In genomic region chr4:142743071-142743825, GRCh38 we compare ENCODE assay signal across 16 cellular contexts.
DNase-seq lines count a peak whose midpoint lies in the region; ATAC-seq, FAIRE-seq and TF ChIP-seq lines count a peak whose summit lies in the region.
"Had no signal": no experiment of that assay in that cellular context is flagged by ENCODE, and none has a peak within 500 bp of the region (broad histone marks: within the 10 kb centered on the region; RNA-seq: fewer than 3 reads in every experiment).

No MANE protein-coding gene starts in this region.

- H3K27ac ChIP-seq in astrocyte (ENCODE audit: low read depth, low read length) (no peak overlapping the region), smooth muscle cell (ENCODE audit: low read depth) (peak overlapping the region; percentile 28)
- H3K27ac ChIP-seq: sigmoid colon, SJSA1 had no signal

- H3K36me3 ChIP-seq in astrocyte (ENCODE audit: insufficient read depth, low read length) (no peaks in the 10 kb centered on the region), smooth muscle cell (ENCODE audit: low read depth) (no peaks in the 10 kb centered on the region)
- H3K36me3 ChIP-seq: sigmoid colon, SJSA1 had no signal

- H3F3A ChIP-seq in smooth muscle cell (ENCODE audit: low read depth), result peaks cover 8% of the 10 kb centered on the region

- H3K9me3 ChIP-seq in astrocyte (ENCODE audit: insufficient read depth, low read depth, low read length) (no peaks in the 10 kb centered on the region), smooth muscle cell (replicated peaks; ENCODE audit: low read depth) (no peaks in the 10 kb centered on the region)
- H3K9me3 ChIP-seq: sigmoid colon, SJSA1 had no signal

- H3K27ac Mint-ChIP-seq in astrocyte (ENCODE audit: unreplicated experiment), result no peak overlapping the region
- H3K27ac Mint-ChIP-seq: activated CD4-positive, alpha-beta memory T cell treated with anti-CD3 and anti-CD28 coated beads for 36 hours; naive thymus-derived CD8-positive, alpha-beta T cell had no signal

- no peaks in the 10 kb centered on the region for H3K27me3 ChIP-seq in astrocyte (ENCODE audit: insufficient read depth, low read length)
- H3K27me3 ChIP-seq in smooth muscle cell (ENCODE audit: low read depth), result no peaks in the 10 kb centered on the region
- H3K27me3 ChIP-seq: sigmoid colon, SJSA1 had no signal

- no peaks in the 10 kb centered on the region for H3K79me2 ChIP-seq in astrocyte (ENCODE audit: insufficient read depth, low read length)
- no peaks in the 10 kb centered on the region for H3K79me2 ChIP-seq in smooth muscle cell (ENCODE audit: low read depth)

- no peak for TF ChIP-seq CTCF in astrocyte (IDR thresholded peaks at IDR 0.05; ENCODE audit: insufficient read depth, low read depth, low read length)
- TF ChIP-seq CTCF in smooth muscle cell (IDR thresholded peaks at IDR 0.05; ENCODE audit: borderline replicate concordance, insufficient read depth, poor library complexity, severe bottlenecking), result no peak

- H4K20me1 ChIP-seq in astrocyte (ENCODE audit: insufficient read depth, low read length), result no peaks in the 10 kb centered on the region
- H4K20me1 ChIP-seq in smooth muscle cell (ENCODE audit: low read depth), result no peaks in the 10 kb centered on the region

- ATAC-seq in Right ventricle myocardium inferior (peak; percentile 44), Right ventricle myocardium superior (ENCODE audit: poor library complexity) (no peak), GM18520 (IDR thresholded peaks at IDR 0.05; ENCODE audit: unreplicated experiment) (no peak), GM21825 (IDR thresholded peaks at IDR 0.05; ENCODE audit: unreplicated experiment) (no peak)
- ATAC-seq: naive thymus-derived CD8-positive, alpha-beta T cell had no signal

- H3K4me2 ChIP-seq in astrocyte (ENCODE audit: low read length) (peak overlapping the region; percentile 6), smooth muscle cell (peak overlapping the region; percentile 12)

- DNase-seq in Right ventricle myocardium inferior (ENCODE audit: missing footprints) (no peak), Right ventricle myocardium superior (no peak), astrocyte (ENCODE audit: low read depth) (peak; percentile 81), glomerular endothelial cell (ENCODE audit: extremely low read depth, low read depth, low spot score) (peak; percentile 57), smooth muscle cell (lab: John Stamatoyannopoulos, UW; ENCODE audit: unreplicated experiment) (no peak), NCI-H2081 (lab: John Stamatoyannopoulos, UW) (no peak)
- DNase-seq: 8988T; activated CD4-positive, alpha-beta memory T cell treated with anti-CD3 and anti-CD28 coated beads for 36 hours; glutamatergic neuron; naive thymus-derived CD8-positive, alpha-beta T cell; NCI-H1092 treated with DMSO at 0.1 percent for 48 hours; sigmoid colon; stimulated activated naive CD4-positive, alpha-beta T cell treated with Interleukin-2 at 50 U/mL for 16 hours had no signal

- H3K9ac ChIP-seq in astrocyte (ENCODE audit: low read length) (no peak overlapping the region), smooth muscle cell (ENCODE audit: low read depth) (no peak overlapping the region)

- peak; percentile 29 for FAIRE-seq in astrocyte (lab: Jason Lieb, UNC)

- H3K4me1 Mint-ChIP-seq in astrocyte (ENCODE audit: low read depth, unreplicated experiment), result peaks cover 8% of the 10 kb centered on the region
- H3K4me1 Mint-ChIP-seq: naive thymus-derived CD8-positive, alpha-beta T cell had no signal

- H3K4me1 ChIP-seq in astrocyte (ENCODE audit: insufficient read depth, low read length) (peaks cover 7% of the 10 kb centered on the region), smooth muscle cell (ENCODE audit: low read depth) (no peaks in the 10 kb centered on the region)
- H3K4me1 ChIP-seq: sigmoid colon, SJSA1 had no signal

- H2AFZ ChIP-seq in astrocyte (ENCODE audit: low read depth, low read length), result no peak overlapping the region
- no peak overlapping the region for H2AFZ ChIP-seq in smooth muscle cell (ENCODE audit: low read depth)

- H3K27me3 Mint-ChIP-seq in astrocyte (ENCODE audit: low read depth, unreplicated experiment), result no peaks in the 10 kb centered on the region
- H3K27me3 Mint-ChIP-seq: activated CD4-positive, alpha-beta memory T cell treated with anti-CD3 and anti-CD28 coated beads for 36 hours; naive thymus-derived CD8-positive, alpha-beta T cell had no signal

- intact Hi-C loops in Right ventricle myocardium inferior (cut with DNase I), result no loop called here
- intact Hi-C loops in Right ventricle myocardium superior (cut with DNase I), result no loop called here

- H3K36me3 Mint-ChIP-seq in astrocyte (ENCODE audit: low read depth, unreplicated experiment), result no peaks in the 10 kb centered on the region

- H3K4me3 ChIP-seq in astrocyte (ENCODE audit: insufficient read depth, low read depth, low read length), result no peak overlapping the region
- H3K4me3 ChIP-seq in smooth muscle cell, result no peak overlapping the region
- H3K4me3 ChIP-seq: sigmoid colon, SJSA1 had no signal

- H3K9me3 Mint-ChIP-seq in astrocyte (ENCODE audit: unreplicated experiment), result peaks cover 7% of the 10 kb centered on the region

- H3K4me3 Mint-ChIP-seq in astrocyte (ENCODE audit: unreplicated experiment), result no peak overlapping the region
- H3K4me3 Mint-ChIP-seq: activated CD4-positive, alpha-beta memory T cell treated with anti-CD3 and anti-CD28 coated beads for 36 hours; naive thymus-derived CD8-positive, alpha-beta T cell had no signal

Comparison
In these comparisons a context has a peak if more than half of its experiments do, and no peak if none do; other contexts are left out.
1. DNase-seq: peak in astrocyte (single experiment) and glomerular endothelial cell (single experiment); none in Right ventricle myocardium inferior (single experiment), Right ventricle myocardium superior (single experiment), smooth muscle cell (single experiment) and NCI-H2081 (0 of 2).